In genomic region chr3:108527109-108527508, GRCh38 we compare ENCODE assay signal across 24 cellular contexts. TPM values are rescaled to one million over a fixed set of nuclear protein-coding genes. Genes with fewer than 3 reads are reported as not detected.
DNase-seq lines count a peak whose midpoint lies in the region; ATAC-seq, FAIRE-seq and TF ChIP-seq lines count a peak whose summit lies in the region.
"Had no signal": no experiment of that assay in that cellular context is flagged by ENCODE, and none has a peak within 500 bp of the region (broad histone marks: within the 10 kb centered on the region; RNA-seq: fewer than 3 reads in every experiment).

No MANE protein-coding gene starts in this region.

- H3K9me3 ChIP-seq in heart left ventricle (no peaks in the 10 kb centered on the region), right atrium auricular region (no peaks in the 10 kb centered on the region), aorta (ENCODE audit: control insufficient read depth, low read length) (no peaks in the 10 kb centered on the region)
- H3K9me3 ChIP-seq: BLaER1 treated with 17β-estradiol and CSF1 and Interleukin-3, amounts not matched to agents 10 nM and 100 nM; Caco-2; Peyer's patch had no signal

- peak overlapping the region; percentile 73 for H3K27ac Mint-ChIP-seq in nephron progenitor cell
- H3K27ac Mint-ChIP-seq: CD4-positive, alpha-beta memory T cell; IgD-negative memory B cell had no signal

- DNase-seq in heart left ventricle (no peak), Right ventricle myocardium inferior (ENCODE audit: missing footprints) (no peak), right atrium auricular region (ENCODE audit: low spot score) (no peak), nephron progenitor cell (peak; percentile 4), aorta (no peak), foreskin melanocyte (no peak), HTR-8/SVneo (ENCODE audit: insufficient read length, low spot score) (no peak)
- DNase-seq: 8988T; Caco-2; CD4-positive, alpha-beta memory T cell; DMS 273 treated with DMSO at 0.1 percent for 48 hours; DMS79 treated with DMSO at 0.1 percent for 48 hours; NCI-H1105; NCI-H146; NCI-H2029; NCI-H226; NCI-H510A treated with DMSO at 0.1 percent for 48 hours; NCI-H748 treated with DMSO at 0.1 percent for 48 hours; Peyer's patch had no signal

- FAIRE-seq in HTR-8/SVneo (lab: Jason Lieb, UNC): no peak
- FAIRE-seq: GM12878 had no signal

- no peaks in the 10 kb centered on the region for H3K36me3 Mint-ChIP-seq in nephron progenitor cell (ENCODE audit: low read depth)
- H3K36me3 Mint-ChIP-seq: CD4-positive, alpha-beta memory T cell had no signal

- H3K27ac ChIP-seq in heart left ventricle: peak overlapping the region in 7 of 12 donors; percentile 11 to 85 (median 64)
- H3K27ac ChIP-seq in right atrium auricular region: peak overlapping the region; percentile 59 to 86
- H3K27ac ChIP-seq in aorta (ENCODE audit: low read depth in 1 of 2, low read length in 2 of 2): peak overlapping the region; percentile 43 to 68
- H3K27ac ChIP-seq: BLaER1 treated with 17β-estradiol and CSF1 and Interleukin-3, amounts not matched to agents 10 nM and 100 nM; Peyer's patch had no signal

- no peaks in the 10 kb centered on the region for H3K36me3 ChIP-seq in heart left ventricle
- H3K36me3 ChIP-seq in right atrium auricular region: no peaks in the 10 kb centered on the region
- no peaks in the 10 kb centered on the region for H3K36me3 ChIP-seq in aorta (ENCODE audit: control insufficient read depth in 1 of 2, insufficient read depth in 2 of 2, low read length in 1 of 2)
- H3K36me3 ChIP-seq: BLaER1 treated with 17β-estradiol and CSF1 and Interleukin-3, amounts not matched to agents 10 nM and 100 nM; Peyer's patch had no signal

- H3K27me3 Mint-ChIP-seq in nephron progenitor cell (ENCODE audit: low read depth, poor library complexity): peaks cover 3% of the 10 kb centered on the region

- TF ChIP-seq CTCF in heart left ventricle (IDR thresholded peaks at IDR 0.05): no peak
- no peak for TF ChIP-seq CTCF in right atrium auricular region (IDR thresholded peaks at IDR 0.05)
- no peak for TF ChIP-seq CTCF in nephron progenitor cell (IDR thresholded peaks at IDR 0.05)

- no peaks in the 10 kb centered on the region for H3K9me3 Mint-ChIP-seq in nephron progenitor cell
- H3K9me3 Mint-ChIP-seq: IgD-negative memory B cell had no signal

- H3K4me3 ChIP-seq in heart left ventricle: no peak overlapping the region
- H3K4me3 ChIP-seq in right atrium auricular region: no peak overlapping the region
- H3K4me3 ChIP-seq in aorta (ENCODE audit: low read length in 2 of 2): no peak overlapping the region
- H3K4me3 ChIP-seq: BLaER1 treated with 17β-estradiol and CSF1 and Interleukin-3, amounts not matched to agents 10 nM and 100 nM; GM12878; Peyer's patch had no signal

- TF ChIP-seq POLR2A in heart left ventricle (IDR thresholded peaks at IDR 0.05): no peak

- H3K4me1 ChIP-seq in heart left ventricle (peaks cover 0 to 44% (median 18%) of the 10 kb centered on the region in 12 donors), right atrium auricular region (peaks cover 0 to 49% of the 10 kb centered on the region in 2 donors), aorta (ENCODE audit: control insufficient read depth in 1 of 2, insufficient read depth in 2 of 2, low read length in 2 of 2) (peaks cover 0 to 8% of the 10 kb centered on the region in 2 donors)
- H3K4me1 ChIP-seq: Caco-2, Peyer's patch had no signal

- no peaks in the 10 kb centered on the region for H3K27me3 ChIP-seq in heart left ventricle
- H3K27me3 ChIP-seq in right atrium auricular region: no peaks in the 10 kb centered on the region
- H3K27me3 ChIP-seq in aorta (ENCODE audit: control insufficient read depth in 1 of 2, insufficient read depth in 2 of 2, low read length in 1 of 2): no peaks in the 10 kb centered on the region
- H3K27me3 ChIP-seq: BLaER1 treated with 17β-estradiol and CSF1 and Interleukin-3, amounts not matched to agents 10 nM and 100 nM; Peyer's patch had no signal

- ATAC-seq in heart left ventricle (no peak), Right ventricle myocardium inferior (no peak), aorta (ENCODE audit: low FRiP score) (no peak), GM18873 (IDR thresholded peaks at IDR 0.05; ENCODE audit: low FRiP score, unreplicated experiment) (no peak)
- ATAC-seq: GM12878 had no signal

- intact Hi-C loops in heart left ventricle (cut with DNase I): no loop called here
- intact Hi-C loops in Right ventricle myocardium inferior (cut with DNase I): no loop called here
- intact Hi-C loops in aorta (cut with DNase I): no loop called here

- H3K4me3 Mint-ChIP-seq in nephron progenitor cell: no peak overlapping the region
- H3K4me3 Mint-ChIP-seq: CD4-positive, alpha-beta memory T cell; IgD-negative memory B cell had no signal

- H3K4me1 Mint-ChIP-seq in nephron progenitor cell: peaks cover 22% of the 10 kb centered on the region

RNA-seq across cellular contexts. Expression of gene MYH15, which starts 16.7 kb away (rescaled TPM):
- total RNA-seq in heart left ventricle: 1 to 10 TPM in 1 of 9 donors, under 1 TPM in 8; 0.08 to 1.2 (median 0.35) TPM
- under 1 TPM; 0.14 to 0.27 TPM for polyA plus RNA-seq in heart left ventricle
- 0.19 TPM for total RNA-seq in Right ventricle myocardium inferior
- under 1 TPM; 0.08 to 0.48 TPM for total RNA-seq in right atrium auricular region
- under 1 TPM; 0.03 to 0.15 TPM for total RNA-seq in aorta
- polyA plus RNA-seq in aorta: under 1 TPM in 1 of 2 donors, not detected in 1; 0.05 TPM
- total RNA-seq: SK-MEL-5 had no signal
- polyA plus RNA-seq: CD4-positive, alpha-beta memory T cell; IgD-negative memory B cell had no signal
